8 cellular contexts compared by ENCODE assay signal in genomic region chr7:100897111-100897608, GRCh38. TPM values are rescaled to one million over a fixed set of nuclear protein-coding genes. Genes with fewer than 3 reads are reported as not detected.
A peak's percentile ranks its signal among the peaks of the same experiment; 100 is the strongest.
DNase-seq lines count a peak whose midpoint lies in the region; ATAC-seq, FAIRE-seq and TF ChIP-seq lines count a peak whose summit lies in the region.

No MANE protein-coding gene starts in this region.

- H3K4me1 Mint-ChIP-seq in CD14-positive monocyte = peaks cover 9% of the 10 kb centered on the region
- H3K4me1 Mint-ChIP-seq in natural killer cell treated with Interleukin-12 subunit alpha and Interleukin-12 subunit beta and Interleukin-15 and Interleukin-18, amount 100 ng/mL, for 72 hours (ENCODE audit: low read depth in 2 of 2) = peaks cover 6 to 9% of the 10 kb centered on the region in 2 donors

- H3K4me2 ChIP-seq in KMS-11 = 0 out of 2 replicates have a peak overlapping the region, but pooled peaks have one; percentile 14

- WGBS in esophagus, 2 donors = 1% methylated on average over 23 to 35 of the region's 35 CpGs

- FAIRE-seq in urothelium cell line (lab: Jason Lieb, UNC) = peak; percentile 66

- peak; percentile 37 to 57 for ATAC-seq in natural killer cell treated with Interleukin-12 subunit alpha and Interleukin-12 subunit beta and Interleukin-15 and Interleukin-18, amount 100 ng/mL, for 72 hours
- ATAC-seq in HG03280 (IDR thresholded peaks at IDR 0.05; ENCODE audit: unreplicated experiment) = no peak
- no peak for ATAC-seq in HG03159 (IDR thresholded peaks at IDR 0.05; ENCODE audit: unreplicated experiment)

- DNase-seq in CD14-positive monocyte (ENCODE audit: low spot score) (no peak), urothelium cell line (ENCODE audit: low spot score) (peak; percentile 72)
- peak; percentile 71 for DNase-seq in activated CD8-positive, alpha-beta memory T cell treated with anti-CD3 and anti-CD28 coated beads for 24 hours
- DNase-seq in natural killer cell treated with Interleukin-12 subunit alpha and Interleukin-12 subunit beta and Interleukin-15 and Interleukin-18, amount 100 ng/mL, for 72 hours (ENCODE audit: low spot score) = no peak

- peaks cover 2 to 3% of the 10 kb centered on the region in 2 donors for H3K9me3 ChIP-seq in esophagus (ENCODE audit: control insufficient read depth in 2 of 2, insufficient read depth in 1 of 2, low read depth in 1 of 2, low read length in 1 of 2)

- H3K4me3 ChIP-seq in KMS-11 (IDR thresholded peaks at IDR 0.05; ENCODE audit: insufficient read depth, low read depth, low read length) (no peak overlapping the region), esophagus (ENCODE audit: low read depth in 1 of 2, low read length in 2 of 2) (peak overlapping the region; percentile 27 to 48)

- TF ChIP-seq CTCF in CD14-positive monocyte (IDR thresholded peaks at IDR 0.05) = peak; percentile 84
- peak; percentile 73 for TF ChIP-seq CTCF in KMS-11 (conservative IDR thresholded peaks at IDR 0.05; ENCODE audit: low read depth, low read length)

- no peaks in the 10 kb centered on the region for H3K79me2 ChIP-seq in KMS-11 (ENCODE audit: insufficient read depth, low read depth)

- no peaks in the 10 kb centered on the region for H4K20me1 ChIP-seq in KMS-11 (ENCODE audit: insufficient read depth)

- H2AFZ ChIP-seq in KMS-11 (ENCODE audit: low read depth) = peak overlapping the region; percentile 36; the same call in 1 of the 2 replicates

- no peaks in the 10 kb centered on the region for H3K36me3 ChIP-seq in KMS-11 (ENCODE audit: insufficient read depth)
- no peaks in the 10 kb centered on the region for H3K36me3 ChIP-seq in esophagus (ENCODE audit: control insufficient read depth in 2 of 2, insufficient read depth in 2 of 2, low read length in 1 of 2)

- peaks cover 0 to 12% (median 8%) of the 10 kb centered on the region in 7 donors for H3K9me3 Mint-ChIP-seq in CD14-positive monocyte
- H3K9me3 Mint-ChIP-seq in natural killer cell treated with Interleukin-12 subunit alpha and Interleukin-12 subunit beta and Interleukin-15 and Interleukin-18, amount 100 ng/mL, for 72 hours = no peaks in the 10 kb centered on the region

- peaks cover 26% of the 10 kb centered on the region for H3K4me1 ChIP-seq in KMS-11 (ENCODE audit: low read depth, poor library complexity, severe bottlenecking)
- H3K4me1 ChIP-seq in esophagus (ENCODE audit: control insufficient read depth in 2 of 2, insufficient read depth in 2 of 2, low read length in 1 of 2) = peaks cover 6 to 15% of the 10 kb centered on the region in 2 donors

- H3K27me3 ChIP-seq in KMS-11 (ENCODE audit: insufficient read depth, low read depth) (peaks cover 42% of the 10 kb centered on the region), esophagus (ENCODE audit: control insufficient read depth in 1 of 2, insufficient read depth in 2 of 2, low read length in 2 of 2) (peaks cover 0 to 16% of the 10 kb centered on the region in 2 donors)

- no peak overlapping the region for H3K9ac ChIP-seq in KMS-11

- H3K27ac ChIP-seq in KMS-11 (no peak overlapping the region), esophagus (ENCODE audit: low read depth in 2 of 2, low read length in 1 of 2) (no peak overlapping the region)

- peak overlapping the region in 1 of 7 donors; percentile 84 for H3K27ac Mint-ChIP-seq in CD14-positive monocyte
- H3K27ac Mint-ChIP-seq in natural killer cell treated with Interleukin-12 subunit alpha and Interleukin-12 subunit beta and Interleukin-15 and Interleukin-18, amount 100 ng/mL, for 72 hours = no peak overlapping the region

- peak overlapping the region; percentile 70 to 78 for H3K4me3 Mint-ChIP-seq in CD14-positive monocyte
- no peak overlapping the region for H3K4me3 Mint-ChIP-seq in natural killer cell treated with Interleukin-12 subunit alpha and Interleukin-12 subunit beta and Interleukin-15 and Interleukin-18, amount 100 ng/mL, for 72 hours

- peaks cover 6 to 8% of the 10 kb centered on the region in 2 donors for H3K36me3 Mint-ChIP-seq in CD14-positive monocyte
- H3K36me3 Mint-ChIP-seq in natural killer cell treated with Interleukin-12 subunit alpha and Interleukin-12 subunit beta and Interleukin-15 and Interleukin-18, amount 100 ng/mL, for 72 hours = no peaks in the 10 kb centered on the region

- intact Hi-C loops in CD14-positive monocyte (cut with micrococcal nuclease) = loop anchor here (1.0 to 2.0 kb wide), 2 partner anchors 69 to 162 kb away; no protein-coding TSS in a partner anchor

- peaks cover 54 to 84% (median 64%) of the 10 kb centered on the region in 3 donors for H3K27me3 Mint-ChIP-seq in CD14-positive monocyte (ENCODE audit: low read depth in 3 of 3)
- peaks cover 34 to 35% of the 10 kb centered on the region in 2 donors for H3K27me3 Mint-ChIP-seq in natural killer cell treated with Interleukin-12 subunit alpha and Interleukin-12 subunit beta and Interleukin-15 and Interleukin-18, amount 100 ng/mL, for 72 hours

RNA-seq across cellular contexts. Expression of gene ACHE, which starts 1.5 kb away (rescaled TPM):
- polyA plus RNA-seq in CD14-positive monocyte (not detected), esophagus (1 to 10 TPM in 1 of 2 donors, under 1 TPM in 1; 0.52 to 1.4 TPM)
- under 1 TPM; 0.64 to 0.73 TPM for total RNA-seq in natural killer cell treated with Interleukin-12 subunit alpha and Interleukin-12 subunit beta and Interleukin-15 and Interleukin-18, amount 100 ng/mL, for 72 hours

RNA-seq across cellular contexts. Expression of gene UFSP1, which starts 7.6 kb away (rescaled TPM):
- under 1 TPM; 0.57 to 0.76 TPM for polyA plus RNA-seq in CD14-positive monocyte
- polyA plus RNA-seq in esophagus = 1 to 10 TPM; 3.8 to 3.9 TPM
- total RNA-seq in natural killer cell treated with Interleukin-12 subunit alpha and Interleukin-12 subunit beta and Interleukin-15 and Interleukin-18, amount 100 ng/mL, for 72 hours = 1 to 10 TPM; 1.8 to 6.0 TPM

RNA-seq across cellular contexts. Expression of gene SRRT, which starts 22.3 kb away (rescaled TPM):
- 10 to 100 TPM; 26.9 to 29.6 TPM for polyA plus RNA-seq in CD14-positive monocyte
- 100 to 1,000 TPM in 1 of 2 donors, 10 to 100 TPM in 1; 70.7 to 105 TPM for polyA plus RNA-seq in esophagus
- total RNA-seq in natural killer cell treated with Interleukin-12 subunit alpha and Interleukin-12 subunit beta and Interleukin-15 and Interleukin-18, amount 100 ng/mL, for 72 hours = 100 to 1,000 TPM; 212 to 391 TPM

RNA-seq across cellular contexts. Expression of gene TRIP6, which starts 30.0 kb away (rescaled TPM):
- polyA plus RNA-seq in CD14-positive monocyte (1 to 10 TPM; 1.9 to 5.9 TPM), esophagus (10 to 100 TPM; 39.4 to 75.0 TPM)
- 1 to 10 TPM; 2.7 to 7.4 TPM for total RNA-seq in natural killer cell treated with Interleukin-12 subunit alpha and Interleukin-12 subunit beta and Interleukin-15 and Interleukin-18, amount 100 ng/mL, for 72 hours

RNA-seq across cellular contexts. Expression of gene SLC12A9, which starts 44.6 kb away (rescaled TPM):
- polyA plus RNA-seq in CD14-positive monocyte (10 to 100 TPM; 18.8 to 19.3 TPM), esophagus (10 to 100 TPM; 13.8 to 23.0 TPM)
- total RNA-seq in natural killer cell treated with Interleukin-12 subunit alpha and Interleukin-12 subunit beta and Interleukin-15 and Interleukin-18, amount 100 ng/mL, for 72 hours = 10 to 100 TPM; 32.7 to 38.7 TPM

Comparison
In these comparisons a context has a peak if more than half of its experiments do, and no peak if none do; other contexts are left out.
1. DNase-seq: peak in activated CD8-positive, alpha-beta memory T cell treated with anti-CD3 and anti-CD28 coated beads for 24 hours (single experiment) and urothelium cell line (single experiment); none in CD14-positive monocyte (single experiment) and natural killer cell treated with Interleukin-12 subunit alpha and Interleukin-12 subunit beta and Interleukin-15 and Interleukin-18, amount 100 ng/mL, for 72 hours (single experiment).
2. ATAC-seq: peak in natural killer cell treated with Interleukin-12 subunit alpha and Interleukin-12 subunit beta and Interleukin-15 and Interleukin-18, amount 100 ng/mL, for 72 hours (2 of 2); none in HG03280 (single experiment) and HG03159 (single experiment).